ENCODE assay signal across 12 cellular contexts in genomic region chr12:46523446-46523845, GRCh38.
A peak's percentile ranks its signal among the peaks of the same experiment; 100 is the strongest.
DNase-seq lines count a peak whose midpoint lies in the region; ATAC-seq, FAIRE-seq and TF ChIP-seq lines count a peak whose summit lies in the region.
"Had no signal": no experiment of that assay in that cellular context is flagged by ENCODE, and none has a peak within 500 bp of the region (broad histone marks: within the 10 kb centered on the region; RNA-seq: fewer than 3 reads in every experiment).

No MANE protein-coding gene starts in this region.

- no peaks in the 10 kb centered on the region for H3K27me3 Mint-ChIP-seq in activated CD4-positive, alpha-beta memory T cell treated with anti-CD3 and anti-CD28 coated beads, Interleukin-2, amount 10 ng/mL, durations not matched to agents 7 days and 5 days

- no peaks in the 10 kb centered on the region for H3K27me3 ChIP-seq in HepG2 (ENCODE audit: control insufficient read depth in 1 of 2, insufficient read depth in 2 of 2, low read length in 2 of 2)
- H3K27me3 ChIP-seq: suprapubic skin had no signal

- peak overlapping the region; percentile 68 for H3K4me2 ChIP-seq in A549
- peak overlapping the region; percentile 81 for H3K4me2 ChIP-seq in HepG2 (ENCODE audit: low read depth, low read length)

- peak overlapping the region; percentile 44 for H3K9ac ChIP-seq in HepG2 (ENCODE audit: insufficient read depth, low read depth, low read length)

- TF ChIP-seq RAD21 in A549 (conservative IDR thresholded peaks at IDR 0.05 in 1 of 2, IDR thresholded peaks at IDR 0.05 in 1 of 2) (no peak), HepG2 (CRISPR knock-in tag; IDR thresholded peaks at IDR 0.05) (no peak)

- H3K4me3 Mint-ChIP-seq in activated CD4-positive, alpha-beta memory T cell treated with anti-CD3 and anti-CD28 coated beads, Interleukin-2, amount 10 ng/mL, durations not matched to agents 7 days and 5 days: peak overlapping the region; percentile 72

- H3K4me1 ChIP-seq in A549 (peaks cover 33% of the 10 kb centered on the region), HepG2 (ENCODE audit: insufficient read depth, low read length) (peaks cover 71% of the 10 kb centered on the region)

- DNase-seq in A549 (ENCODE audit: low read depth in 1 of 2, low spot score in 1 of 2): peak; percentile 33 to 53
- peak; percentile 12 for DNase-seq in H4 (ENCODE audit: low spot score)
- DNase-seq in activated CD4-positive, alpha-beta memory T cell treated with anti-CD3 and anti-CD28 coated beads, Interleukin-2, amount 10 ng/mL, durations not matched to agents 7 days and 5 days: no peak
- DNase-seq in HepG2 (ENCODE audit: low spot score): peak; percentile 62
- no peak for DNase-seq in SW480 (ENCODE audit: low spot score)
- no peak for DNase-seq in erythroblast (lab: John Stamatoyannopoulos, UW)
- DNase-seq in stimulated activated naive CD4-positive, alpha-beta T cell treated with Interleukin-2 at 50 U/mL for 16 hours (lab: John Stamatoyannopoulos, UW): no peak
- DNase-seq in left cardiac atrium: no peak
- DNase-seq: NCI-H1105 treated with DMSO at 0.1 percent for 48 hours, OCI-M1 had no signal

- peaks cover 4% of the 10 kb centered on the region for H3K79me2 ChIP-seq in HepG2 (ENCODE audit: insufficient read depth, low read length)

- no TSS peak for BruUV-seq in HepG2 (replicated peaks; lab: Mats Ljungman, UMichigan)

- no peak for FAIRE-seq in A549 (lab: Jason Lieb, UNC)
- FAIRE-seq in HepG2 (lab: Jason Lieb, UNC): no peak
- FAIRE-seq: bronchial epithelial cell had no signal

- H3K9me3 Mint-ChIP-seq in activated CD4-positive, alpha-beta memory T cell treated with anti-CD3 and anti-CD28 coated beads, Interleukin-2, amount 10 ng/mL, durations not matched to agents 7 days and 5 days: peaks cover 10% of the 10 kb centered on the region

- CTCF ChIA-PET in A549 (lab: Yijun Ruan, JAX) (interaction anchor here (0.6 to 1.7 kb wide), 3 partner anchors 26 to 220 kb away, joined by 3 to 5 read pairs (median 3); no protein-coding TSS in a partner anchor), HepG2 (lab: Yijun Ruan, JAX; ENCODE audit: low intra/inter-chr PET ratio, low total read pairs) (no interaction called here)
- CTCF ChIA-PET in activated CD4-positive, alpha-beta memory T cell treated with anti-CD3 and anti-CD28 coated beads, Interleukin-2, amount 10 ng/mL, durations not matched to agents 7 days and 5 days (lab: Charles Lee): interaction anchor here (0.7 to 2.1 kb wide), 9 partner anchors 25 to 222 kb away, joined by 3 to 9 read pairs (median 4); partner anchors contain the start of gene SLC38A2

- no peak overlapping the region for H2AFZ ChIP-seq in HepG2 (ENCODE audit: low read length)

- H4K20me1 ChIP-seq in HepG2 (ENCODE audit: insufficient read depth, low read length): no peaks in the 10 kb centered on the region

- peaks cover 62% of the 10 kb centered on the region for H3K4me1 Mint-ChIP-seq in activated CD4-positive, alpha-beta memory T cell treated with anti-CD3 and anti-CD28 coated beads, Interleukin-2, amount 10 ng/mL, durations not matched to agents 7 days and 5 days

- H3K9me3 ChIP-seq in A549: peaks cover 3% of the 10 kb centered on the region; the same call in 1 of the 3 replicates
- no peaks in the 10 kb centered on the region for H3K9me3 ChIP-seq in HepG2 (ENCODE audit: low read length)
- H3K9me3 ChIP-seq: suprapubic skin had no signal

- intact Hi-C loops in HepG2 (cut with micrococcal nuclease; ENCODE audit: unreplicated experiment): loop anchor here (1.0 kb wide), 1 partner anchor 31 kb away; no protein-coding TSS in a partner anchor
- intact Hi-C loops in left cardiac atrium (cut with DNase I): no loop called here

- H3K36me3 ChIP-seq in HepG2 (replicated peaks in 1 of 2; ENCODE audit: control insufficient read depth in 1 of 2, insufficient read depth in 2 of 2, low read length in 2 of 2): no peaks in the 10 kb centered on the region
- H3K36me3 ChIP-seq: suprapubic skin had no signal

- no peak for TF ChIP-seq EP300 in A549 (IDR thresholded peaks at IDR 0.05)
- TF ChIP-seq EP300 in HepG2 (IDR thresholded peaks at IDR 0.05; ENCODE audit: low read depth in 2 of 2, low read length in 2 of 2): no peak
- no peak for TF ChIP-seq EP300 in HepG2 (CRISPR knock-in tag; IDR thresholded peaks at IDR 0.05; ENCODE audit: borderline replicate concordance)

- H3K36me3 Mint-ChIP-seq in activated CD4-positive, alpha-beta memory T cell treated with anti-CD3 and anti-CD28 coated beads, Interleukin-2, amount 10 ng/mL, durations not matched to agents 7 days and 5 days (ENCODE audit: low read depth): peaks cover 44% of the 10 kb centered on the region

- POLR2A ChIA-PET in A549 (lab: Yijun Ruan, JAX): interaction anchor here (0.9 to 1.9 kb wide), 12 partner anchors 15 to 532 kb away, joined by 3 to 13 read pairs (median 7); partner anchors contain the start of gene SLC38A2
- POLR2A ChIA-PET in activated CD4-positive, alpha-beta memory T cell treated with anti-CD3 and anti-CD28 coated beads, Interleukin-2, amount 10 ng/mL, durations not matched to agents 7 days and 5 days (lab: Charles Lee): interaction anchor here (0.9 to 4.2 kb wide), 26 partner anchors 8 to 1182 kb away, joined by 3 to 46 read pairs (median 4); partner anchors contain the start of genes RPAP3 and SLC38A1
- POLR2A ChIA-PET in HepG2 (lab: Yijun Ruan, JAX): interaction anchor here (1.0 to 1.9 kb wide), 18 partner anchors 11 to 532 kb away, joined by 3 to 18 read pairs (median 5); partner anchors contain the start of genes SCAF11 and SLC38A2

- H3K27ac ChIP-seq in A549: peak overlapping the region; percentile 70 to 84
- H3K27ac ChIP-seq in HepG2 (ENCODE audit: extremely low read length, insufficient read depth, low read length): peak overlapping the region; percentile 59

- peak overlapping the region; percentile 93 for H3K27ac Mint-ChIP-seq in activated CD4-positive, alpha-beta memory T cell treated with anti-CD3 and anti-CD28 coated beads, Interleukin-2, amount 10 ng/mL, durations not matched to agents 7 days and 5 days

- peak overlapping the region; percentile 7 for H3K4me3 ChIP-seq in A549
- peak overlapping the region; percentile 29 to 52 (median 38); a peak in 5 of 6 replicates for H3K4me3 ChIP-seq in HepG2 (replicated peaks in 1 of 3; ENCODE audit: insufficient read depth in 1 of 3, low read depth in 2 of 3, low read length in 3 of 3)
- H3K4me3 ChIP-seq: suprapubic skin had no signal

- no peak for TF ChIP-seq CTCF in A549 (IDR thresholded peaks at IDR 0.05)
- no peak for TF ChIP-seq CTCF in HepG2 (CRISPR knock-in tag; IDR thresholded peaks at IDR 0.05)

- in situ Hi-C loops in HepG2 (cut with HindIII; ENCODE audit: extremely low pct_ligation_motif_present, low pct_unique_long_range_greater_than_20kb): loop anchor here (10.0 kb wide), 1 partner anchor 141 kb away; no protein-coding TSS in a partner anchor

- TF ChIP-seq POLR2A in A549 (IDR thresholded peaks at IDR 0.05; ENCODE audit: low read length): no peak
- no peak for TF ChIP-seq POLR2A in HepG2 (IDR thresholded peaks at IDR 0.05; ENCODE audit: insufficient read depth in 1 of 2, low read depth in 2 of 2, low read length in 2 of 2)
- no peak for TF ChIP-seq POLR2A in erythroblast (IDR thresholded peaks at IDR 0.05; ENCODE audit: low read length)

- 26% methylated on average over 2 of the region's 2 CpGs for WGBS in A549 (ENCODE audit: missing lambda C conversion rate)
- 2% methylated on average over 2 of the region's 2 CpGs for WGBS in HepG2 (ENCODE audit: low lambda C conversion rate)

- ATAC-seq in A549: peak; percentile 75 to 78
- peak; percentile 82 for ATAC-seq in HepG2
- no peak for ATAC-seq in left cardiac atrium

TF ChIP-seq in A549, 52 proteins besides CTCF, POLR2A, EP300 and RAD21:
- 0 out of 2 replicates have a peak, but pooled peaks have one; percentile 31 for TF ChIP-seq FOSB (CRISPR knock-in tag; IDR thresholded peaks at IDR 0.05)
- no peak for TF ChIP-seq ELK1 (IDR thresholded peaks at IDR 0.05; ENCODE audit: low read depth, low read length)
- TF ChIP-seq CBX2 (IDR thresholded peaks at IDR 0.05; ENCODE audit: borderline replicate concordance, low read depth): no peak

TF ChIP-seq in HepG2, 621 proteins besides CTCF, POLR2A, EP300 and RAD21 (continues in another document):
- TF ChIP-seq TAF1 (CRISPR knock-in tag; IDR thresholded peaks at IDR 0.05): 0 out of 2 replicates have a peak, but pooled peaks have one; percentile 23
- TF ChIP-seq PATZ1 (CRISPR knock-in tag; IDR thresholded peaks at IDR 0.05): peak; percentile 16; the same call in 1 of the 2 replicates
- no peak for TF ChIP-seq NCOR1 (IDR thresholded peaks at IDR 0.05; ENCODE audit: borderline replicate concordance, low read length)
- TF ChIP-seq ZBTB33 (CRISPR knock-in tag; IDR thresholded peaks at IDR 0.05): no peak

Comparison
In these comparisons a context has a peak if more than half of its experiments do, and no peak if none do; other contexts are left out.
1. ATAC-seq: peak in A549 (2 of 2) and HepG2 (single experiment); none in left cardiac atrium (0 of 2).
2. DNase-seq: peak in A549 (2 of 2), H4 (single experiment) and HepG2 (single experiment); none in activated CD4-positive, alpha-beta memory T cell treated with anti-CD3 and anti-CD28 coated beads, Interleukin-2, amount 10 ng/mL, durations not matched to agents 7 days and 5 days (single experiment), SW480 (single experiment), erythroblast (0 of 2), stimulated activated naive CD4-positive, alpha-beta T cell treated with Interleukin-2 at 50 U/mL for 16 hours (single experiment) and left cardiac atrium (single experiment).